ENCODE assay signal across 28 cellular contexts in genomic region chr15:96027501-96027900, GRCh38.
"Had no signal": no experiment of that assay in that cellular context is flagged by ENCODE, and none has a peak within 500 bp of the region (broad histone marks: within the 10 kb centered on the region; RNA-seq: fewer than 3 reads in every experiment).

No MANE protein-coding gene starts in this region.

- H3K36me3 ChIP-seq: neural progenitor cell, ovary, right lobe of liver, sigmoid colon, stomach, thoracic aorta, thyroid gland, tibial nerve, upper lobe of left lung, vagina had no signal

- H3K4me1 Mint-ChIP-seq: natural killer cell; nephron; neural progenitor cell; stimulated activated memory B cell treated with anti-CD40 and anti-IgM and Interleukin-4, amounts not matched to agents 10 μg/mL and 1 μg/mL and 100 μg/mL, for 72 hours had no signal

- H3K4me2 ChIP-seq: neural progenitor cell had no signal

- H2AFZ ChIP-seq: parathyroid adenoma had no signal

- ATAC-seq: psoas muscle; right cardiac atrium; stimulated activated memory B cell treated with anti-CD40 and anti-IgM and Interleukin-4, amounts not matched to agents 10 μg/mL and 1 μg/mL and 100 μg/mL, for 72 hours had no signal

- FAIRE-seq: small intestine, urothelium cell line had no signal

- DNase-seq: natural killer cell; occipital lobe; ovary; posterior cingulate gyrus; psoas muscle; right cardiac atrium; right lobe of liver; sigmoid colon; small intestine; stimulated activated CD4-positive, alpha-beta T cell treated with anti-CD3 and anti-CD28 coated beads, Interleukin-15, amount 100 ng/mL, for 24 hours; stimulated activated CD4-positive, alpha-beta T cell treated with anti-CD3 and anti-CD28 coated beads, Interleukin-4, amount 100 ng/mL, for 1 hour; stimulated activated CD4-positive, alpha-beta T cell treated with anti-CD3 and anti-CD28 coated beads, Interleukin-4, amount 100 ng/mL, for 4 hours; stimulated activated CD8-positive, alpha-beta memory T cell treated with anti-CD3 and anti-CD28 coated beads, Interleukin-4, amount 100 ng/mL, for 48 hours; stimulated activated naive CD4-positive, alpha-beta T cell; stomach; thyroid gland; trophoblast cell; upper lobe of left lung had no signal

- H3K79me2 ChIP-seq: parathyroid adenoma had no signal

- H3K27ac ChIP-seq: neural progenitor cell, ovary, parathyroid adenoma, psoas muscle, right lobe of liver, sigmoid colon, stomach, thoracic aorta, thyroid gland, tibial nerve, upper lobe of left lung, vagina had no signal

- H3K9ac ChIP-seq: neural progenitor cell, parathyroid adenoma had no signal

- H3K4me1 ChIP-seq: neural progenitor cell, parathyroid adenoma, psoas muscle, right lobe of liver, sigmoid colon, thyroid gland, tibial nerve, upper lobe of left lung had no signal

- H3K9me3 ChIP-seq: ovary, psoas muscle, right lobe of liver, sigmoid colon, stomach, thoracic aorta, thyroid gland, tibial nerve, vagina had no signal

- H3K27me3 Mint-ChIP-seq: progenitor cell of endocrine pancreas; stimulated activated memory B cell treated with anti-CD40 and anti-IgM and Interleukin-4, amounts not matched to agents 10 μg/mL and 1 μg/mL and 100 μg/mL, for 72 hours had no signal

- H3K36me3 Mint-ChIP-seq: natural killer cell; stimulated activated memory B cell treated with anti-CD40 and anti-IgM and Interleukin-4, amounts not matched to agents 10 μg/mL and 1 μg/mL and 100 μg/mL, for 72 hours had no signal

- H3K4me3 ChIP-seq: neural progenitor cell, ovary, psoas muscle, right lobe of liver, sigmoid colon, stomach, thoracic aorta, thyroid gland, tibial nerve, upper lobe of left lung, vagina had no signal

- H3K27me3 ChIP-seq: neural progenitor cell, ovary, right lobe of liver, sigmoid colon, stomach, thyroid gland, tibial nerve, upper lobe of left lung, vagina had no signal

- H3K9me3 Mint-ChIP-seq: natural killer cell; stimulated activated naive CD8-positive, alpha-beta T cell treated with anti-CD3 and anti-CD28 coated beads, Interleukin-15, Interleukin-2, amounts not matched to agents 100 ng/mL and 50 ng/mL, for 24 hours had no signal

- H3K27ac Mint-ChIP-seq: natural killer cell; nephron; neural progenitor cell; progenitor cell of endocrine pancreas; stimulated activated memory B cell treated with anti-CD40 and anti-IgM and Interleukin-4, amounts not matched to agents 10 μg/mL and 1 μg/mL and 100 μg/mL, for 72 hours; stimulated activated naive CD8-positive, alpha-beta T cell treated with anti-CD3 and anti-CD28 coated beads, Interleukin-15, Interleukin-2, amounts not matched to agents 100 ng/mL and 50 ng/mL, for 24 hours had no signal

- H3K4me3 Mint-ChIP-seq: natural killer cell; nephron; neural progenitor cell; stimulated activated memory B cell treated with anti-CD40 and anti-IgM and Interleukin-4, amounts not matched to agents 10 μg/mL and 1 μg/mL and 100 μg/mL, for 72 hours; stimulated activated naive CD8-positive, alpha-beta T cell treated with anti-CD3 and anti-CD28 coated beads, Interleukin-15, Interleukin-2, amounts not matched to agents 100 ng/mL and 50 ng/mL, for 24 hours had no signal
